In the genomic region with DNA sequence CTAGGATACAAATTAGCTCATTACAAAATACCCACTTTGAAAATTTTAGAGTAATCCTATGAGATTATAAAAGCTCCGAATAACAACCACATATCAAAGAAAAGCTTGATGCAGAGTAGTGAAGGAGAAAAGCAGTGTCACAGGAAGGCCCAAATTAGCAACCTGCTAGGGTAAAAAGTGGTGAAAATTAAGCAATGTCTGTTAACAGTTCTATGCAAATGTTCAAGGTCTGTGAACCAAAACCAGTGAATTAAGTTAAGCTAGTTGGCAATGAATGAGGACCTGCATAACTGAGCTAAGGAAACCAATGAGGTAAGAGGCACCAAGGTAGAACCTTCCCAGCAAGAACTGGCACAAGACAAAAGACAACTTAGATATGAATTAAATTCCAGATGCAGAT, we compare ENCODE assay signal across 11 cellular contexts. TPM values are rescaled to one million over a fixed set of nuclear protein-coding genes. Genes with fewer than 3 reads are reported as not detected.
DNase-seq lines count a peak whose midpoint lies in the region; ATAC-seq, FAIRE-seq and TF ChIP-seq lines count a peak whose summit lies in the region.
"Had no signal": no experiment of that assay in that cellular context is flagged by ENCODE, and none has a peak within 500 bp of the region (broad histone marks: within the 10 kb centered on the region; RNA-seq: fewer than 3 reads in every experiment).

No MANE protein-coding gene starts in this region.

- DNase-seq in GM18507 (ENCODE audit: extremely low spot score, insufficient read length, low read depth), result no peak
- DNase-seq in HL-60 (ENCODE audit: low read depth in 1 of 2, low spot score in 1 of 2), result peak; percentile 61 to 73
- DNase-seq in kidney, result no peak
- no peak for DNase-seq in DMS153 treated with DMSO at 0.1 percent for 48 hours (lab: John Stamatoyannopoulos, UW; ENCODE audit: unreplicated experiment)
- no peak for DNase-seq in activated CD4-positive, alpha-beta T cell treated with anti-CD3 and anti-CD28 coated beads, Interleukin-2, amount 50 U/mL, for 1 hour
- DNase-seq in NCI-H69 (lab: John Stamatoyannopoulos, UW), result no peak
- DNase-seq in smooth muscle cell (lab: John Stamatoyannopoulos, UW; ENCODE audit: unreplicated experiment), result no peak
- DNase-seq: NCI-H2081; stimulated activated CD4-positive, alpha-beta T cell treated with anti-CD3 and anti-CD28 coated beads, Interleukin-1b, Interleukin-23, amount 100 ng/mL, for 48 hours had no signal

- H3K9ac ChIP-seq in kidney (ENCODE audit: low read length in 2 of 2) (peak overlapping the region in 1 of 2 donors; percentile 51), smooth muscle cell (ENCODE audit: low read depth) (no peak overlapping the region)

- 71% methylated on average over 1 of the region's 1 CpG for WGBS in smooth muscle cell (ENCODE audit: low lambda C conversion rate)

- H3K79me2 ChIP-seq in smooth muscle cell (ENCODE audit: low read depth), result no peaks in the 10 kb centered on the region

- ATAC-seq in GM21737 (IDR thresholded peaks at IDR 0.05; ENCODE audit: unreplicated experiment), result peak; percentile 81

- no peaks in the 10 kb centered on the region for H3K36me3 ChIP-seq in kidney (ENCODE audit: control insufficient read depth in 1 of 2, insufficient read depth in 2 of 2, low read length in 2 of 2)
- H3K36me3 ChIP-seq in smooth muscle cell (ENCODE audit: low read depth), result no peaks in the 10 kb centered on the region
- H3K36me3 ChIP-seq: upper lobe of left lung had no signal

- intact Hi-C loops in kidney (cut with DNase I), result no loop called here

- H3K4me2 ChIP-seq in smooth muscle cell, result no peak overlapping the region

- H4K20me1 ChIP-seq in smooth muscle cell (ENCODE audit: low read depth), result peaks cover 93% of the 10 kb centered on the region

- no peaks in the 10 kb centered on the region for H3K27me3 ChIP-seq in HL-60 (ENCODE audit: insufficient read depth, poor library complexity, severe bottlenecking)
- no peaks in the 10 kb centered on the region for H3K27me3 ChIP-seq in smooth muscle cell (ENCODE audit: low read depth)
- H3K27me3 ChIP-seq: upper lobe of left lung had no signal

- H3K9me3 ChIP-seq in kidney (ENCODE audit: control insufficient read depth in 1 of 2, low read length in 2 of 2) (no peaks in the 10 kb centered on the region), smooth muscle cell (replicated peaks; ENCODE audit: low read depth) (no peaks in the 10 kb centered on the region)
- H3K9me3 ChIP-seq: upper lobe of left lung had no signal

- H3K4me3 ChIP-seq in HL-60 (replicated peaks; ENCODE audit: insufficient read depth, low read length) (no peak overlapping the region), kidney (ENCODE audit: low read length in 2 of 2) (no peak overlapping the region), smooth muscle cell (no peak overlapping the region)
- H3K4me3 ChIP-seq: upper lobe of left lung had no signal

- H3K4me1 ChIP-seq in kidney (ENCODE audit: control insufficient read depth in 1 of 2, insufficient read depth in 1 of 2, low read depth in 1 of 2, low read length in 2 of 2) (peaks cover 5 to 16% of the 10 kb centered on the region in 2 donors), smooth muscle cell (ENCODE audit: low read depth) (peaks cover 7% of the 10 kb centered on the region)

- TF ChIP-seq CTCF in HL-60 (IDR thresholded peaks at IDR 0.05; ENCODE audit: insufficient read depth, low read length), result no peak
- no peak for TF ChIP-seq CTCF in kidney (IDR thresholded peaks at IDR 0.05; ENCODE audit: borderline replicate concordance, extremely low read depth, insufficient read depth)
- TF ChIP-seq CTCF in smooth muscle cell (IDR thresholded peaks at IDR 0.05; ENCODE audit: borderline replicate concordance, insufficient read depth, poor library complexity, severe bottlenecking), result no peak

- H3K27ac ChIP-seq in HL-60 (replicated peaks), result peak overlapping the region; percentile 77
- peak overlapping the region; percentile 51 to 55 for H3K27ac ChIP-seq in kidney (ENCODE audit: low read depth in 2 of 2, low read length in 2 of 2)
- H3K27ac ChIP-seq in smooth muscle cell (ENCODE audit: low read depth), result no peak overlapping the region

- no peak overlapping the region for H2AFZ ChIP-seq in smooth muscle cell (ENCODE audit: low read depth)

- peak; percentile 60 for FAIRE-seq in GM18507 (lab: Jason Lieb, UNC)
- FAIRE-seq in kidney (lab: Jason Lieb, UNC), result peak; percentile 86

- no peaks in the 10 kb centered on the region for H3F3A ChIP-seq in smooth muscle cell (ENCODE audit: low read depth)

RNA-seq across cellular contexts. Expression of gene PRDM10, which starts 29.6 kb away (rescaled TPM):
- 8.0 TPM for total RNA-seq in kidney
- polyA plus RNA-seq in kidney (ENCODE audit: insufficient read depth, low read depth, low replicate concordance), result 1.5 TPM
- 12.2 and 14.2 TPM in 2 replicates for total RNA-seq in smooth muscle cell
- polyA plus RNA-seq in smooth muscle cell, result 3.7 and 7.2 TPM in 2 replicates

Comparison
In these comparisons a context has a peak if more than half of its experiments do, and no peak if none do; other contexts are left out.
1. DNase-seq: peak in HL-60 (2 of 2); none in GM18507 (single experiment), kidney (single experiment), DMS153 treated with DMSO at 0.1 percent for 48 hours (single experiment), activated CD4-positive, alpha-beta T cell treated with anti-CD3 and anti-CD28 coated beads, Interleukin-2, amount 50 U/mL, for 1 hour (single experiment), NCI-H69 (single experiment) and smooth muscle cell (single experiment).